1 cellular context compared by ENCODE assay signal in the genomic region with DNA sequence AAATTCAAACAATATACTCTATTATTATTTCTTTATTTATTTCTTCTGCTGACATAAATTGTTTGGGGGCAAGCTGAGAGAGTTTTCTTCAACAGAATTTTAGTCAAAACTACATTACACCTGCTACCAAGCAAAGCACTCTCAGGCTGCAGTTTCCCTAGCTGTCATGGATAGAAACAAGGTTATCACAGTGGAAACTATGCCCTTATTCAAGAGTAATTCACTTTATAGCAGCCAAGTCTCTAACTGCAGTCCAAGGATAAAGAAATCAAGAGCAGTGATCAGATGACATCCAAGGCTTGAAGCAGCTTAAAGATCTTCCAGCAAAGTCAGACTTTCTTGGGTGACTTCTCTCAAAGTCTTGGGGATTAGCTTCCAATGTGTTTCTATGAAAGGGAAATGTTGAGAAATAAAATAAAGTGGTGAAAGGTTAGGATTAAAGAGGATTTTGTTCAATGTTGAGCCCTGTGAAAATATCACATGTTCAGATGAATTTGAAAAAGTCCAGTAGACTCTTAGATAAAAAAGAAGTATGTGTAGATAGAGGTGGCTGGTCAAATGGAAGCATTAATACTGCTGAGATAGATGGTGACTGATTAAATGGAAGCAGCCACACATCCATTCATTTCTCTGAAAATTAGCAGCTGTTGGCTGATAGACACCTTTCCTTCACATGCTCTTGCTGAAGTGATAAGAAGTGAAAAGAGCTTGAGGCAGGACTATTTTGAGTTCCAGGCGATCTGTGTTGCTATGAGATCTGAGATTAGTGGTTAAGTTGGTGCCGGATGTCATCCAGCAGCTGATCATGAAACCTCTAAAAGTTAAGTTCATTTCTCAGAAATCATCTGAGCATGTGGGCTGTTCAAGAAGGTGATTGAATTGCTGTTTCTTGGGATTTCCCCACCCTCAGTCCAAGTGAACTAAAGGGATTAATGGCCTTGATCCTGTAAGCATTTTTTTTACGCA.
TF ChIP-seq lines count a peak whose summit lies in the region.

No MANE protein-coding gene starts in this region.

TF ChIP-seq in K562, 482 proteins besides CTCF, POLR2A, EP300 and RAD21 (continued from another document):
- TF ChIP-seq MYBL2 (IDR thresholded peaks at IDR 0.05; ENCODE audit: low read depth) (peak; percentile 37; the same call in 1 of the 2 replicates), MYBL2 (CRISPR knock-in tag; IDR thresholded peaks at IDR 0.05; ENCODE audit: borderline replicate concordance) (no peak), EZH2 (IDR thresholded peaks at IDR 0.05; ENCODE audit: borderline replicate concordance, low read depth, low read length) (no peak; the same call in 1 of the 2 replicates), CBFA2T3 (IDR thresholded peaks at IDR 0.05) (peak; percentile 100), ZNF253 (CRISPR knock-in tag; conservative IDR thresholded peaks at IDR 0.05) (no peak), XRCC3 (IDR thresholded peaks at IDR 0.05) (no peak), MCM2 (IDR thresholded peaks at IDR 0.05; ENCODE audit: low read depth) (no peak), ZKSCAN1 (IDR thresholded peaks at IDR 0.05; ENCODE audit: low read depth, low read length) (no peak), ZNF584 (CRISPR knock-in tag; IDR thresholded peaks at IDR 0.05; ENCODE audit: low read depth) (peak; percentile 98), MTF1 (CRISPR knock-in tag; IDR thresholded peaks at IDR 0.05; ENCODE audit: borderline replicate concordance) (no peak), FOXA1 (IDR thresholded peaks at IDR 0.05; ENCODE audit: borderline replicate concordance) (no peak), BRD9 (IDR thresholded peaks at IDR 0.05; ENCODE audit: low read depth, partially characterized antibody) (peak; percentile 92), ILK (tag; IDR thresholded peaks at IDR 0.05; ENCODE audit: borderline replicate concordance, low read depth) (no peak), ZNF146 (CRISPR knock-in tag; IDR thresholded peaks at IDR 0.05; ENCODE audit: unreplicated experiment) (no peak), NEUROD1 (IDR thresholded peaks at IDR 0.05; ENCODE audit: borderline replicate concordance, low read depth, low read length, partially characterized antibody) (peak; percentile 76), GABPB1 (CRISPR knock-in tag; IDR thresholded peaks at IDR 0.05) (no peak), HNRNPK (IDR thresholded peaks at IDR 0.05; ENCODE audit: low read depth, low read length, poor library complexity, severe bottlenecking) (no peak), ZKSCAN3 (CRISPR knock-in tag; IDR thresholded peaks at IDR 0.05) (no peak), ZNF785 (CRISPR knock-in tag; IDR thresholded peaks at IDR 0.05) (no peak), MYC (IDR thresholded peaks at IDR 0.05; ENCODE audit: low read depth, low read length) (peak; percentile 90), MYC (CRISPR knock-in tag; IDR thresholded peaks at IDR 0.05; ENCODE audit: borderline replicate concordance, low read depth) (no peak), HDAC1 (IDR thresholded peaks at IDR 0.05) (peak; percentile 84 to 99; a peak in 3 of 4 replicates), EP400 (IDR thresholded peaks at IDR 0.05) (peak; percentile 45; the same call in 1 of the 2 replicates), ZNF12 (CRISPR knock-in tag; IDR thresholded peaks at IDR 0.05) (no peak), SP1 (CRISPR knock-in tag; IDR thresholded peaks at IDR 0.05) (no peak; the same call in 1 of the 2 replicates), SUPT5H (IDR thresholded peaks at IDR 0.05) (no peak), SRSF3 (IDR thresholded peaks at IDR 0.05; ENCODE audit: insufficient read depth, low read length) (no peak), KAT8 (IDR thresholded peaks at IDR 0.05; ENCODE audit: low read depth) (no peak), HMG20B (CRISPR knock-in tag; IDR thresholded peaks at IDR 0.05) (no peak), IFI16 (CRISPR knock-in tag; IDR thresholded peaks at IDR 0.05) (no peak)
- TF ChIP-seq, protein P1, sequence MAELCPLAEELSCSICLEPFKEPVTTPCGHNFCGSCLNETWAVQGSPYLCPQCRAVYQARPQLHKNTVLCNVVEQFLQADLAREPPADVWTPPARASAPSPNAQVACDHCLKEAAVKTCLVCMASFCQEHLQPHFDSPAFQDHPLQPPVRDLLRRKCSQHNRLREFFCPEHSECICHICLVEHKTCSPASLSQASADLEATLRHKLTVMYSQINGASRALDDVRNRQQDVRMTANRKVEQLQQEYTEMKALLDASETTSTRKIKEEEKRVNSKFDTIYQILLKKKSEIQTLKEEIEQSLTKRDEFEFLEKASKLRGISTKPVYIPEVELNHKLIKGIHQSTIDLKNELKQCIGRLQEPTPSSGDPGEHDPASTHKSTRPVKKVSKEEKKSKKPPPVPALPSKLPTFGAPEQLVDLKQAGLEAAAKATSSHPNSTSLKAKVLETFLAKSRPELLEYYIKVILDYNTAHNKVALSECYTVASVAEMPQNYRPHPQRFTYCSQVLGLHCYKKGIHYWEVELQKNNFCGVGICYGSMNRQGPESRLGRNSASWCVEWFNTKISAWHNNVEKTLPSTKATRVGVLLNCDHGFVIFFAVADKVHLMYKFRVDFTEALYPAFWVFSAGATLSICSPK (IDR thresholded peaks at IDR 0.05; ENCODE audit: borderline replicate concordance), result no peak
- TF ChIP-seq, protein P2, sequence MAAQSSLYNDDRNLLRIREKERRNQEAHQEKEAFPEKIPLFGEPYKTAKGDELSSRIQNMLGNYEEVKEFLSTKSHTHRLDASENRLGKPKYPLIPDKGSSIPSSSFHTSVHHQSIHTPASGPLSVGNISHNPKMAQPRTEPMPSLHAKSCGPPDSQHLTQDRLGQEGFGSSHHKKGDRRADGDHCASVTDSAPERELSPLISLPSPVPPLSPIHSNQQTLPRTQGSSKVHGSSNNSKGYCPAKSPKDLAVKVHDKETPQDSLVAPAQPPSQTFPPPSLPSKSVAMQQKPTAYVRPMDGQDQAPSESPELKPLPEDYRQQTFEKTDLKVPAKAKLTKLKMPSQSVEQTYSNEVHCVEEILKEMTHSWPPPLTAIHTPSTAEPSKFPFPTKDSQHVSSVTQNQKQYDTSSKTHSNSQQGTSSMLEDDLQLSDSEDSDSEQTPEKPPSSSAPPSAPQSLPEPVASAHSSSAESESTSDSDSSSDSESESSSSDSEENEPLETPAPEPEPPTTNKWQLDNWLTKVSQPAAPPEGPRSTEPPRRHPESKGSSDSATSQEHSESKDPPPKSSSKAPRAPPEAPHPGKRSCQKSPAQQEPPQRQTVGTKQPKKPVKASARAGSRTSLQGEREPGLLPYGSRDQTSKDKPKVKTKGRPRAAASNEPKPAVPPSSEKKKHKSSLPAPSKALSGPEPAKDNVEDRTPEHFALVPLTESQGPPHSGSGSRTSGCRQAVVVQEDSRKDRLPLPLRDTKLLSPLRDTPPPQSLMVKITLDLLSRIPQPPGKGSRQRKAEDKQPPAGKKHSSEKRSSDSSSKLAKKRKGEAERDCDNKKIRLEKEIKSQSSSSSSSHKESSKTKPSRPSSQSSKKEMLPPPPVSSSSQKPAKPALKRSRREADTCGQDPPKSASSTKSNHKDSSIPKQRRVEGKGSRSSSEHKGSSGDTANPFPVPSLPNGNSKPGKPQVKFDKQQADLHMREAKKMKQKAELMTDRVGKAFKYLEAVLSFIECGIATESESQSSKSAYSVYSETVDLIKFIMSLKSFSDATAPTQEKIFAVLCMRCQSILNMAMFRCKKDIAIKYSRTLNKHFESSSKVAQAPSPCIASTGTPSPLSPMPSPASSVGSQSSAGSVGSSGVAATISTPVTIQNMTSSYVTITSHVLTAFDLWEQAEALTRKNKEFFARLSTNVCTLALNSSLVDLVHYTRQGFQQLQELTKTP (IDR thresholded peaks at IDR 0.05; ENCODE audit: low read depth in 1 of 2, partially characterized antibody in 2 of 2), result peak; percentile 71 to 95
- TF ChIP-seq, protein P3, sequence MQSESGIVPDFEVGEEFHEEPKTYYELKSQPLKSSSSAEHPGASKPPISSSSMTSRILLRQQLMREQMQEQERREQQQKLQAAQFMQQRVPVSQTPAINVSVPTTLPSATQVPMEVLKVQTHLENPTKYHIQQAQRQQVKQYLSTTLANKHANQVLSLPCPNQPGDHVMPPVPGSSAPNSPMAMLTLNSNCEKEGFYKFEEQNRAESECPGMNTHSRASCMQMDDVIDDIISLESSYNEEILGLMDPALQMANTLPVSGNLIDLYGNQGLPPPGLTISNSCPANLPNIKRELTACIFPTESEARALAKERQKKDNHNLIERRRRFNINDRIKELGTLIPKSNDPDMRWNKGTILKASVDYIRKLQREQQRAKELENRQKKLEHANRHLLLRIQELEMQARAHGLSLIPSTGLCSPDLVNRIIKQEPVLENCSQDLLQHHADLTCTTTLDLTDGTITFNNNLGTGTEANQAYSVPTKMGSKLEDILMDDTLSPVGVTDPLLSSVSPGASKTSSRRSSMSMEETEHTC (IDR thresholded peaks at IDR 0.05), result peak; percentile 93
- TF ChIP-seq, protein P4, sequence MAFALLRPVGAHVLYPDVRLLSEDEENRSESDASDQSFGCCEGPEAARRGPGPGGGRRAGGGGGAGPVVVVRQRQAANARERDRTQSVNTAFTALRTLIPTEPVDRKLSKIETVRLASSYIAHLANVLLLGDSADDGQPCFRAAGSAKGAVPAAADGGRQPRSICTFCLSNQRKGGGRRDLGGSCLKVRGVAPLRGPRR (CRISPR knock-in tag; IDR thresholded peaks at IDR 0.05), result no peak
